Comparison of ENCODE assay signal across 9 cellular contexts in genomic region chr2:64325852-64326577, GRCh38.
A peak's percentile ranks its signal among the peaks of the same experiment; 100 is the strongest.
DNase-seq lines count a peak whose midpoint lies in the region; ATAC-seq and TF ChIP-seq lines count a peak whose summit lies in the region.
"Had no signal": no experiment of that assay in that cellular context is flagged by ENCODE, and none has a peak within 500 bp of the region (broad histone marks: within the 10 kb centered on the region; RNA-seq: fewer than 3 reads in every experiment).

No MANE protein-coding gene starts in this region.

- ATAC-seq in HG03097 (IDR thresholded peaks at IDR 0.05; ENCODE audit: low FRiP score, unreplicated experiment): peak; percentile 81

- DNase-seq in activated CD8-positive, alpha-beta memory T cell treated with anti-CD3 and anti-CD28 coated beads, Interleukin-2, amount 50 U/mL, for 1 hour (ENCODE audit: extremely low read depth): peak; percentile 23
- peak; percentile 63 for DNase-seq in stimulated activated CD4-positive, alpha-beta T cell treated with anti-CD3 and anti-CD28 coated beads, Interleukin-1b, Interleukin-23, amount 100 ng/mL, for 48 hours
- DNase-seq in NCI-H2227 (lab: John Stamatoyannopoulos, UW; ENCODE audit: unreplicated experiment): no peak
- no peak for DNase-seq in RKO (ENCODE audit: low spot score)
- DNase-seq in substantia nigra (lab: John Stamatoyannopoulos, UW): no peak
- DNase-seq in NCI-H1417 treated with DMSO at 0.1 percent for 48 hours (lab: John Stamatoyannopoulos, UW): no peak

- no peak overlapping the region for H3K27ac ChIP-seq in substantia nigra (ENCODE audit: low read depth, low read length, poor library complexity, severe bottlenecking)
- H3K27ac ChIP-seq: epithelial cell of prostate had no signal

- TF ChIP-seq POLR2A in GM19099 (IDR thresholded peaks at IDR 0.05; ENCODE audit: extremely low read depth, insufficient read length, low read depth): peak; percentile 40

Comparison
In these comparisons a context has a peak if more than half of its experiments do, and no peak if none do; other contexts are left out.
1. DNase-seq: peak in activated CD8-positive, alpha-beta memory T cell treated with anti-CD3 and anti-CD28 coated beads, Interleukin-2, amount 50 U/mL, for 1 hour (single experiment) and stimulated activated CD4-positive, alpha-beta T cell treated with anti-CD3 and anti-CD28 coated beads, Interleukin-1b, Interleukin-23, amount 100 ng/mL, for 48 hours (single experiment); none in NCI-H2227 (single experiment), RKO (single experiment), substantia nigra (0 of 49) and NCI-H1417 treated with DMSO at 0.1 percent for 48 hours (single experiment).